8 cellular contexts compared by ENCODE assay signal in genomic region chr10:97713351-97713827, GRCh38. TPM values are rescaled to one million over a fixed set of nuclear protein-coding genes. Genes with fewer than 3 reads are reported as not detected.
A peak's percentile ranks its signal among the peaks of the same experiment; 100 is the strongest.
DNase-seq lines count a peak whose midpoint lies in the region; ATAC-seq and TF ChIP-seq lines count a peak whose summit lies in the region.

Gene MARVELD1, plus strand, starts transcription at chr10:97713730. Its CDS starts 147 bp downstream, at chr10:97713877.

- ATAC-seq in HG02852 (IDR thresholded peaks at IDR 0.05; ENCODE audit: unreplicated experiment) (peak; percentile 9), GM21576 (IDR thresholded peaks at IDR 0.05; ENCODE audit: unreplicated experiment) (no peak)
- ATAC-seq in stimulated activated naive CD8-positive, alpha-beta T cell treated with anti-CD3 and anti-CD28 coated beads, Interleukin-15, amount 100 ng/mL, for 72 hours = peak; percentile 23

- no peaks in the 10 kb centered on the region for H3K9me3 ChIP-seq in colonic mucosa

- no peak for TF ChIP-seq CTCF in colonic mucosa (IDR thresholded peaks at IDR 0.05)

- no peaks in the 10 kb centered on the region for H3K27me3 ChIP-seq in colonic mucosa

- H3K4me1 ChIP-seq in colonic mucosa = peaks cover 12% of the 10 kb centered on the region

- intact Hi-C loops in colonic mucosa (cut with DNase I) = no loop called here

- peak; percentile 80 for DNase-seq in D341Med (ENCODE audit: low spot score)
- peak; percentile 77 for DNase-seq in RKO (ENCODE audit: low spot score)
- DNase-seq in colonic mucosa = peak; percentile 79
- peak; percentile 97 for DNase-seq in left kidney (ENCODE audit: low read depth, low spot score)
- DNase-seq in stimulated activated naive CD8-positive, alpha-beta T cell treated with anti-CD3 and anti-CD28 coated beads, Interleukin-15, amount 100 ng/mL, for 72 hours = peak; percentile 8 to 16
- DNase-seq in superior temporal gyrus (ENCODE audit: extremely low spot score) = no peak

- peak within 1 kb of the TSS; percentile 93 to 96 for H3K27ac Mint-ChIP-seq in stimulated activated naive CD8-positive, alpha-beta T cell treated with anti-CD3 and anti-CD28 coated beads, Interleukin-15, amount 100 ng/mL, for 72 hours

- H3K4me1 Mint-ChIP-seq in stimulated activated naive CD8-positive, alpha-beta T cell treated with anti-CD3 and anti-CD28 coated beads, Interleukin-15, amount 100 ng/mL, for 72 hours = peaks cover 14% of the 10 kb centered on the region

- H3K4me3 ChIP-seq in colonic mucosa = peak within 1 kb of the TSS; percentile 55

- H3K4me3 Mint-ChIP-seq in stimulated activated naive CD8-positive, alpha-beta T cell treated with anti-CD3 and anti-CD28 coated beads, Interleukin-15, amount 100 ng/mL, for 72 hours = peak within 1 kb of the TSS; percentile 98 to 99

- no peaks in the 10 kb centered on the region for H3K36me3 ChIP-seq in colonic mucosa

- H3K27ac ChIP-seq in colonic mucosa = peak within 1 kb of the TSS; percentile 90

- no peaks in the 10 kb centered on the region for H3K9me3 Mint-ChIP-seq in stimulated activated naive CD8-positive, alpha-beta T cell treated with anti-CD3 and anti-CD28 coated beads, Interleukin-15, amount 100 ng/mL, for 72 hours

- H3K9ac ChIP-seq in colonic mucosa (ENCODE audit: low read depth in 2 of 2, low read length in 2 of 2) = peak within 1 kb of the TSS; percentile 85 to 86

- peaks cover 33% of the 10 kb centered on the region for H3K27me3 Mint-ChIP-seq in stimulated activated naive CD8-positive, alpha-beta T cell treated with anti-CD3 and anti-CD28 coated beads, Interleukin-15, amount 100 ng/mL, for 72 hours

RNA-seq across cellular contexts. Expression of gene MARVELD1, which starts in this region (rescaled TPM):
- total RNA-seq in colonic mucosa = 10 to 100 TPM; 25.7 to 31.7 TPM
